In genomic region chr11:14454861-14455632, GRCh38 we compare ENCODE assay signal across 8 cellular contexts. TPM values are rescaled to one million over a fixed set of nuclear protein-coding genes. Genes with fewer than 3 reads are reported as not detected.
DNase-seq lines count a peak whose midpoint lies in the region; ATAC-seq and TF ChIP-seq lines count a peak whose summit lies in the region.

No MANE protein-coding gene starts in this region.

- no peaks in the 10 kb centered on the region for H3K4me1 Mint-ChIP-seq in nephron progenitor cell

- TF ChIP-seq CTCF in AG04450 (IDR thresholded peaks at IDR 0.05; ENCODE audit: low read depth, low read length), result peak; percentile 70
- TF ChIP-seq CTCF in GM12874 (IDR thresholded peaks at IDR 0.05; ENCODE audit: insufficient read depth, low read depth, low read length), result peak; percentile 36; the same call in 1 of the 2 replicates
- TF ChIP-seq CTCF in Panc1 (IDR thresholded peaks at IDR 0.05), result peak; percentile 78
- peak; percentile 54 to 65 (median 59) for TF ChIP-seq CTCF in esophagus muscularis mucosa (IDR thresholded peaks at IDR 0.05)
- peak; percentile 65 for TF ChIP-seq CTCF in nephron progenitor cell (IDR thresholded peaks at IDR 0.05)

- POLR2A ChIA-PET in AG04450 (lab: Yijun Ruan, JAX), result interaction anchor here (0.6 to 1.4 kb wide), 9 partner anchors 33 to 179 kb away, joined by 3 to 7 read pairs (median 4); partner anchors contain the start of gene RRAS2
- POLR2A ChIA-PET in Panc1 (lab: Charles Lee), result interaction anchor here (0.5 to 0.8 kb wide), 3 partner anchors 53 to 197 kb away, joined by 3 to 17 read pairs (median 3); no protein-coding TSS in a partner anchor

- in situ Hi-C loops in Panc1 (cut with HindIII; ENCODE audit: low pct_unique_long_range_greater_than_20kb, low sequenced_read_pairs), result no loop called here

- peak; percentile 68 for ATAC-seq in Panc1
- no peak for ATAC-seq in HG03520 (IDR thresholded peaks at IDR 0.05; ENCODE audit: unreplicated experiment)
- ATAC-seq in GM18517 (IDR thresholded peaks at IDR 0.05; ENCODE audit: unreplicated experiment), result no peak

- no peaks in the 10 kb centered on the region for H3K27me3 Mint-ChIP-seq in nephron progenitor cell (ENCODE audit: low read depth, poor library complexity)

- H3K4me1 ChIP-seq in Panc1 (ENCODE audit: control insufficient read depth, insufficient read depth, low read length), result no peaks in the 10 kb centered on the region
- H3K4me1 ChIP-seq in esophagus muscularis mucosa, result peaks cover 0 to 4% (median 2%) of the 10 kb centered on the region in 4 donors

- H3K36me3 ChIP-seq in Panc1 (ENCODE audit: control insufficient read depth, insufficient read depth, low read length) (peaks cover 7% of the 10 kb centered on the region), esophagus muscularis mucosa (peaks cover 30 to 64% (median 39%) of the 10 kb centered on the region in 4 donors)

- no peak for DNase-seq in AG04450 (ENCODE audit: low read depth, low spot score)
- DNase-seq in Panc1 (ENCODE audit: low read depth, low spot score), result peak; percentile 28
- DNase-seq in esophagus muscularis mucosa (ENCODE audit: extremely low spot score), result no peak
- DNase-seq in nephron progenitor cell, result no peak
- DNase-seq in stimulated activated CD4-positive, alpha-beta T cell treated with anti-CD3 and anti-CD28 coated beads, Interleukin-12 subunit alpha, Interleukin-12 subunit beta, amount 100 ng/mL, for 4 hours, result no peak

- BruUV-seq in Panc1 (replicated peaks; lab: Mats Ljungman, UMichigan), result no TSS peak

- CTCF ChIA-PET in AG04450 (lab: Charles Lee), result interaction anchor here (0.6 to 6.0 kb wide), 75 partner anchors 9 to 1673 kb away, joined by 3 to 273 read pairs (median 7); partner anchors contain the start of genes COPB1 and PSMA1
- CTCF ChIA-PET in Panc1 (lab: Charles Lee), result interaction anchor here (0.6 to 2.5 kb wide), 15 partner anchors 12 to 693 kb away, joined by 3 to 47 read pairs (median 5); no protein-coding TSS in a partner anchor

- H3K27me3 ChIP-seq in AG04450 (ENCODE audit: control insufficient read depth, insufficient read depth, low read length) (no peaks in the 10 kb centered on the region), Panc1 (ENCODE audit: control insufficient read depth, insufficient read depth, low read length) (no peaks in the 10 kb centered on the region), esophagus muscularis mucosa (no peaks in the 10 kb centered on the region)

- 72% methylated on average over 7 of the region's 7 CpGs for WGBS in esophagus muscularis mucosa

- H3K4me3 Mint-ChIP-seq in nephron progenitor cell, result no peak overlapping the region

- no peak overlapping the region for H3K4me3 ChIP-seq in AG04450 (ENCODE audit: low read depth, low read length)
- no peak overlapping the region for H3K4me3 ChIP-seq in Panc1 (ENCODE audit: low read depth in 2 of 2, low read length in 2 of 2)
- no peak overlapping the region for H3K4me3 ChIP-seq in esophagus muscularis mucosa

- H3K9me3 ChIP-seq in AG04450 (ENCODE audit: control insufficient read depth, insufficient read depth, low read length) (no peaks in the 10 kb centered on the region), Panc1 (ENCODE audit: control insufficient read depth, insufficient read depth, low read depth, low read length) (no peaks in the 10 kb centered on the region), esophagus muscularis mucosa (no peaks in the 10 kb centered on the region)

- H3K36me3 Mint-ChIP-seq in nephron progenitor cell (ENCODE audit: low read depth), result peaks cover 63% of the 10 kb centered on the region

- no peaks in the 10 kb centered on the region for H3K9me3 Mint-ChIP-seq in nephron progenitor cell

- H3K27ac ChIP-seq in AG04450 (ENCODE audit: low read depth, low read length) (no peak overlapping the region), Panc1 (ENCODE audit: low read length) (no peak overlapping the region), esophagus muscularis mucosa (replicated peaks in 1 of 4) (peak overlapping the region in 1 of 4 donors; percentile 30)

- H3K27ac Mint-ChIP-seq in nephron progenitor cell, result no peak overlapping the region

- no peak for TF ChIP-seq POLR2A in esophagus muscularis mucosa (IDR thresholded peaks at IDR 0.05; ENCODE audit: low read depth)

- no peak for TF ChIP-seq EP300 in esophagus muscularis mucosa (IDR thresholded peaks at IDR 0.05)

- intact Hi-C loops in Panc1 (cut with micrococcal nuclease; ENCODE audit: unreplicated experiment), result loop anchor here (1.0 kb wide), 1 partner anchor 155 kb away; no protein-coding TSS in a partner anchor
- intact Hi-C loops in esophagus muscularis mucosa (cut with DNase I), result loop anchor here (5.0 to 10.0 kb wide), 3 partner anchors 70 to 153 kb away; partner anchors contain the start of gene RRAS2

RNA-seq across cellular contexts. Expression of gene COPB1, which starts 44.6 kb away (rescaled TPM):
- polyA plus RNA-seq in AG04450 (2011; rRNA removed), result 212 and 285 TPM in 2 replicates
- polyA minus RNA-seq in AG04450 (2011; rRNA and poly(A)+ RNA removed), result 140 and 236 TPM in 2 replicates
- 123 TPM for total RNA-seq in Panc1 (2021; ENCODE audit: unreplicated experiment)
- polyA plus RNA-seq in Panc1 (2012; ENCODE audit: insufficient read length), result 72.6 TPM
- total RNA-seq in esophagus muscularis mucosa, result 10 to 100 TPM; 64.1 to 85.2 (median 80.5) TPM
